In the genomic region with DNA sequence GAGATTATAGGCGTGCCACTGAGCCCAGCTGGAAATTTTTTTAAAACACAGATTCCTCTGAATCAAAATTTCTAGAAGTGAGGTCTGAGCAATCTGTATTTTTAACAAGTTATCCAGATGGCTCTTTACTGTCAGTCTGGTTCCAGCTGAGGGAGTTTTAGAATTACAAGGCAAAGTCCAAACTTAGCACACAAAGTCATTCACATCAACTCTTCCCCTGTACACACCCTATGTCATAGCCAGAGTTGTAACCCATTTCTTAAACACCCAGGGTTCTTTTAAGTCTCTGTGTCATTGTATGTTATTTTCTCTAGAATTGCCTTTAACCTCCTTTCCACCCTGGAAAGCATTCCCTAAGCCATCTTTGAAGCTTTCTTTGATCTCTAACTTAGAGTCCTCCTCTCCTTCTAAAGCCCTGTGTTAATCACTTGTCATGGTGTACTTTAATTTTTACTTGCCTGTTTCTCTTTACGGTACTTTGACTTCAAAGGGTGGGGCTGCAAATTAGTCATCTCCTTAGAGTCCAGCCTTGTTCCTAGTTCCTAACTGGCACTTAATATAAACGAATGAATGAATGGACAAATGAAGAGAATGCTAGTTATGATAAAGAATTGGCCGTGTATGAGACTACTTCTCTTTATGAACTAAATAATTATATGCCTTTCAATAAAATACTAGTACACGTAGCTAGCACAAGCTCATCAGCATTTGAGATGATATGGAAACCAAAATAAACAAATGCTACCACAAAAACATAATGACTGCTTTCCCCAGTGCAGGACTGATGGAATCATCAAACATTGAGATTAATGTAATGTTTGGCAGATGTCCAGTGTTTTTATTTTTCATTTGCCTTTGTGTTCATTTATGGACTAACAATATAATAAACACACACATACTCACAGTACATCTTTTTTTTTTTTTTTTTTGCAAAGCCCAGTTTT, we compare ENCODE assay signal across 9 cellular contexts. TPM values are rescaled to one million over a fixed set of nuclear protein-coding genes. Genes with fewer than 3 reads are reported as not detected.
DNase-seq lines count a peak whose midpoint lies in the region; ATAC-seq, FAIRE-seq and TF ChIP-seq lines count a peak whose summit lies in the region.
"Had no signal": no experiment of that assay in that cellular context is flagged by ENCODE, and none has a peak within 500 bp of the region (broad histone marks: within the 10 kb centered on the region; RNA-seq: fewer than 3 reads in every experiment).

No MANE protein-coding gene starts in this region.

- 39 to 54% methylated on average over 5 of the region's 5 CpGs for WGBS in lung, 2 donors

- H3K36me3 Mint-ChIP-seq in astrocyte (ENCODE audit: low read depth, unreplicated experiment), result peaks cover 9% of the 10 kb centered on the region

- H3K4me3 ChIP-seq in astrocyte (ENCODE audit: insufficient read depth, low read depth, low read length), result no peak overlapping the region
- no peak overlapping the region for H3K4me3 ChIP-seq in lung
- no peak overlapping the region for H3K4me3 ChIP-seq in H7 (ENCODE audit: insufficient read depth, low read depth, low read length)
- H3K4me3 ChIP-seq: gastrocnemius medialis had no signal

- H3K27me3 ChIP-seq in astrocyte (ENCODE audit: insufficient read depth, low read length) (no peaks in the 10 kb centered on the region), lung (ENCODE audit: control insufficient read depth, insufficient read depth) (no peaks in the 10 kb centered on the region), H7 (ENCODE audit: control insufficient read depth, insufficient read depth, low read length) (no peaks in the 10 kb centered on the region)
- H3K27me3 ChIP-seq: gastrocnemius medialis had no signal

- peaks cover 16% of the 10 kb centered on the region for H3K36me3 ChIP-seq in KOPT-K1 (ENCODE audit: insufficient read depth, low read length)
- no peaks in the 10 kb centered on the region for H3K36me3 ChIP-seq in astrocyte (ENCODE audit: insufficient read depth, low read length)
- H3K36me3 ChIP-seq in lung (ENCODE audit: control insufficient read depth in 2 of 2, insufficient read depth in 2 of 2, low read length in 2 of 2), result no peaks in the 10 kb centered on the region
- H3K36me3 ChIP-seq in H7 (replicated peaks; ENCODE audit: control insufficient read depth, insufficient read depth, low read length), result no peaks in the 10 kb centered on the region
- H3K36me3 ChIP-seq: gastrocnemius medialis had no signal

- no peaks in the 10 kb centered on the region for H3K9me3 Mint-ChIP-seq in astrocyte (ENCODE audit: unreplicated experiment)

- DNase-seq in COR-L47 (lab: John Stamatoyannopoulos, UW) (peak; percentile 51), astrocyte (ENCODE audit: low read depth) (peak; percentile 59), lung (ENCODE audit: low spot score) (no peak), H7 (no peak)
- DNase-seq: gastrocnemius medialis had no signal

- no peaks in the 10 kb centered on the region for H3K9me3 ChIP-seq in KOPT-K1 (ENCODE audit: insufficient read depth, low read length, poor library complexity, severe bottlenecking)
- no peaks in the 10 kb centered on the region for H3K9me3 ChIP-seq in astrocyte (ENCODE audit: insufficient read depth, low read depth, low read length)
- no peaks in the 10 kb centered on the region for H3K9me3 ChIP-seq in lung (ENCODE audit: control insufficient read depth in 2 of 2, insufficient read depth in 1 of 2, low read length in 1 of 2)
- H3K9me3 ChIP-seq: gastrocnemius medialis had no signal

- no peak overlapping the region for H3K4me3 Mint-ChIP-seq in astrocyte (ENCODE audit: unreplicated experiment)

- peak overlapping the region; percentile 51 for H3K27ac ChIP-seq in KOPT-K1 (ENCODE audit: low read depth, low read length, poor library complexity, severe bottlenecking)
- H3K27ac ChIP-seq in astrocyte (ENCODE audit: low read depth, low read length), result no peak overlapping the region
- H3K27ac ChIP-seq in lung (ENCODE audit: low read depth in 1 of 2, low read length in 1 of 2), result no peak overlapping the region
- H3K27ac ChIP-seq: gastrocnemius medialis had no signal

- H3K4me1 Mint-ChIP-seq in astrocyte (ENCODE audit: low read depth, unreplicated experiment), result peaks cover 12% of the 10 kb centered on the region

- TF ChIP-seq CTCF in astrocyte (IDR thresholded peaks at IDR 0.05; ENCODE audit: insufficient read depth, low read depth, low read length) (no peak), lung (IDR thresholded peaks at IDR 0.05; ENCODE audit: control extremely low read depth, extremely low read depth) (no peak)

- H3K4me1 ChIP-seq in astrocyte (ENCODE audit: insufficient read depth, low read length) (peaks cover 10% of the 10 kb centered on the region), lung (ENCODE audit: control insufficient read depth in 2 of 2, insufficient read depth in 2 of 2, low read length in 2 of 2) (peaks cover 3 to 11% of the 10 kb centered on the region in 2 donors)

- H3K79me2 ChIP-seq in astrocyte (ENCODE audit: insufficient read depth, low read length), result no peaks in the 10 kb centered on the region

- FAIRE-seq in astrocyte (lab: Jason Lieb, UNC), result no peak

- H3K27ac Mint-ChIP-seq in astrocyte (ENCODE audit: unreplicated experiment), result no peak overlapping the region

- peak; percentile 53 for ATAC-seq in lung (ENCODE audit: insufficient read depth, low FRiP score)
- no peak for ATAC-seq in HG03159 (IDR thresholded peaks at IDR 0.05; ENCODE audit: unreplicated experiment)
- ATAC-seq in HG03521 (IDR thresholded peaks at IDR 0.05; ENCODE audit: unreplicated experiment), result no peak
- no peak for ATAC-seq in GM19452 (IDR thresholded peaks at IDR 0.05; ENCODE audit: unreplicated experiment)
- ATAC-seq: gastrocnemius medialis had no signal

- H4K20me1 ChIP-seq in astrocyte (ENCODE audit: insufficient read depth, low read length), result no peaks in the 10 kb centered on the region

- H3K4me2 ChIP-seq in astrocyte (ENCODE audit: low read length), result peak overlapping the region; percentile 53

- H3K9ac ChIP-seq in astrocyte (ENCODE audit: low read length), result no peak overlapping the region

- no peaks in the 10 kb centered on the region for H3K27me3 Mint-ChIP-seq in astrocyte (ENCODE audit: low read depth, unreplicated experiment)

- no peak overlapping the region for H2AFZ ChIP-seq in astrocyte (ENCODE audit: low read depth, low read length)

RNA-seq across cellular contexts. Expression of gene ACTR3, which starts 12.0 kb away (rescaled TPM):
- total RNA-seq in astrocyte, result 488 and 495 TPM in 2 replicates
- 100 to 1,000 TPM; 153 to 260 TPM for total RNA-seq in lung
- polyA plus RNA-seq in lung, result 100 to 1,000 TPM in 1 of 2 donors, 10 to 100 TPM in 1; 35.5 to 216 TPM
- 113 and 133 TPM in 2 replicates for total RNA-seq in H7 (2014; rRNA removed; shearing (Covaris generic))

Comparison
In these comparisons a context has a peak if more than half of its experiments do, and no peak if none do; other contexts are left out.
1. DNase-seq: peak in COR-L47 (single experiment) and astrocyte (single experiment); none in lung (single experiment) and H7 (single experiment).